ENCODE assay signal across 8 cellular contexts in genomic region chr7:30503273-30504212, GRCh38. TPM values are rescaled to one million over a fixed set of nuclear protein-coding genes. Genes with fewer than 3 reads are reported as not detected.
DNase-seq lines count a peak whose midpoint lies in the region; ATAC-seq and TF ChIP-seq lines count a peak whose summit lies in the region.

No MANE protein-coding gene starts in this region.

- peak overlapping the region; percentile 91 for H3K4me2 ChIP-seq in PC-9

- WGBS in esophagus, 2 donors: 39 to 42% methylated on average over 15 of the region's 15 CpGs
- 49 to 52% (median 49%) methylated on average over 15 of the region's 15 CpGs for WGBS in psoas muscle, 3 donors

- H3F3A ChIP-seq in PC-9 (ENCODE audit: insufficient read depth, low read depth): peaks cover 17% of the 10 kb centered on the region

- H3K4me3 ChIP-seq in GM08714 (ENCODE audit: low read length) (peak overlapping the region; percentile 92), PC-9 (peak overlapping the region; percentile 81), esophagus (ENCODE audit: low read depth in 1 of 2, low read length in 2 of 2) (peak overlapping the region; percentile 82 to 88), psoas muscle (peak overlapping the region; percentile 99)

- peaks cover 32% of the 10 kb centered on the region for H3K36me3 ChIP-seq in PC-9 (ENCODE audit: low read depth)
- H3K36me3 ChIP-seq in esophagus (ENCODE audit: control insufficient read depth in 2 of 2, insufficient read depth in 2 of 2, low read length in 1 of 2): no peaks in the 10 kb centered on the region
- H3K36me3 ChIP-seq in psoas muscle (ENCODE audit: insufficient read depth in 1 of 2, low read depth in 1 of 2): peaks cover 0 to 2% of the 10 kb centered on the region in 2 donors

- peaks cover 52% of the 10 kb centered on the region for H3K4me1 ChIP-seq in PC-9 (replicated peaks; ENCODE audit: insufficient read depth)
- peaks cover 2 to 5% of the 10 kb centered on the region in 2 donors for H3K4me1 ChIP-seq in esophagus (ENCODE audit: control insufficient read depth in 2 of 2, insufficient read depth in 2 of 2, low read length in 1 of 2)
- H3K4me1 ChIP-seq in psoas muscle: peaks cover 6% of the 10 kb centered on the region

- ATAC-seq in psoas muscle (no peak), GM18907 (IDR thresholded peaks at IDR 0.05; ENCODE audit: unreplicated experiment) (no peak)

- TF ChIP-seq CTCF in PC-9 (conservative IDR thresholded peaks at IDR 0.05): no peak
- TF ChIP-seq CTCF in psoas muscle (IDR thresholded peaks at IDR 0.05): no peak

- H3K27ac ChIP-seq in PC-9 (no peak overlapping the region), esophagus (ENCODE audit: low read depth in 2 of 2, low read length in 1 of 2) (peak overlapping the region in 1 of 2 donors; percentile 76), psoas muscle (no peak overlapping the region)

- H4K20me1 ChIP-seq in PC-9 (ENCODE audit: insufficient read depth): no peaks in the 10 kb centered on the region

- POLR2A ChIA-PET in PC-9 (lab: Charles Lee; ENCODE audit: unreplicated experiment): no interaction called here

- intact Hi-C loops in PC-9 (cut with micrococcal nuclease; ENCODE audit: unreplicated experiment) (loop anchor here (1.0 to 10.0 kb wide), 6 partner anchors 24 to 359 kb away; partner anchors contain the start of genes GARS1 and ZNRF2), psoas muscle (cut with DNase I) (loop anchor here in 1 of 2 donors (2.0 kb wide), 1 partner anchor 25 kb away; the partner anchor contains the start of gene NOD1)

- H2AFZ ChIP-seq in PC-9: peak overlapping the region; percentile 93

- H3K79me2 ChIP-seq in PC-9 (ENCODE audit: low read depth): peaks cover 60% of the 10 kb centered on the region

- H3K27me3 ChIP-seq in PC-9 (ENCODE audit: insufficient read depth, low read depth): no peaks in the 10 kb centered on the region
- no peaks in the 10 kb centered on the region for H3K27me3 ChIP-seq in esophagus (ENCODE audit: control insufficient read depth in 1 of 2, insufficient read depth in 2 of 2, low read length in 2 of 2)
- H3K27me3 ChIP-seq in psoas muscle (ENCODE audit: insufficient read depth in 3 of 3, low read length in 2 of 3): no peaks in the 10 kb centered on the region

- H3K9me3 ChIP-seq in PC-9 (ENCODE audit: insufficient read depth, low read depth): 0 out of 2 replicates have a peak, but pooled peaks cover 4% of the 10 kb centered on the region
- no peaks in the 10 kb centered on the region for H3K9me3 ChIP-seq in esophagus (ENCODE audit: control insufficient read depth in 2 of 2, insufficient read depth in 1 of 2, low read depth in 1 of 2, low read length in 1 of 2)
- H3K9me3 ChIP-seq in psoas muscle: no peaks in the 10 kb centered on the region

- H3K9me2 ChIP-seq in PC-9 (ENCODE audit: insufficient read depth): no peaks in the 10 kb centered on the region

- peak in 1 of 2 experiments; percentile 32 for DNase-seq in PC-9
- DNase-seq in psoas muscle: no peak
- DNase-seq in amygdala (lab: John Stamatoyannopoulos, UW): no peak
- DNase-seq in AG08395 (ENCODE audit: low spot score): no peak
- DNase-seq in NCI-H345 treated with DMSO at 0.1 percent for 48 hours (lab: John Stamatoyannopoulos, UW; ENCODE audit: unreplicated experiment): no peak

- CTCF ChIA-PET in PC-9 (lab: Charles Lee): no interaction called here

- no TSS peak for BruUV-seq in PC-9 (replicated peaks; lab: Mats Ljungman, UMichigan)

RNA-seq across cellular contexts. Expression of gene GGCT, which starts 1.1 kb away (rescaled TPM):
- total RNA-seq in PC-9 (2021) (151 and 162 TPM in 2 replicates), psoas muscle (10 to 100 TPM; 16.2 to 20.6 (median 17.0) TPM)
- polyA plus RNA-seq in esophagus (10 to 100 TPM; 88.5 to 96.2 TPM), psoas muscle (10 to 100 TPM; 30.8 to 55.7 (median 31.8) TPM)

RNA-seq across cellular contexts. Expression of gene NOD1, which starts 25.0 kb away (rescaled TPM):
- total RNA-seq in PC-9 (2021): 16.5 and 20.5 TPM in 2 replicates
- 1 to 10 TPM; 5.0 to 6.1 TPM for polyA plus RNA-seq in esophagus
- 1 to 10 TPM; 2.5 to 4.1 (median 2.9) TPM for total RNA-seq in psoas muscle
- polyA plus RNA-seq in psoas muscle: 1 to 10 TPM; 1.7 to 3.3 (median 2.0) TPM
